ENCODE assay signal across 13 cellular contexts in genomic region chr19:15253076-15253475, GRCh38. TPM values are rescaled to one million over a fixed set of nuclear protein-coding genes. Genes with fewer than 3 reads are reported as not detected.
DNase-seq lines count a peak whose midpoint lies in the region; ATAC-seq and TF ChIP-seq lines count a peak whose summit lies in the region.
"Had no signal": no experiment of that assay in that cellular context is flagged by ENCODE, and none has a peak within 500 bp of the region (broad histone marks: within the 10 kb centered on the region; RNA-seq: fewer than 3 reads in every experiment).

No MANE protein-coding gene starts in this region.

- H3K4me2 ChIP-seq in GM23248 (ENCODE audit: unreplicated experiment): no peak overlapping the region

- H3K27me3 ChIP-seq in GM23248 (replicated peaks; ENCODE audit: insufficient read depth) (no peaks in the 10 kb centered on the region), stomach smooth muscle (ENCODE audit: control insufficient read depth in 1 of 2, insufficient read depth in 2 of 2, low read length in 2 of 2) (no peaks in the 10 kb centered on the region)
- H3K27me3 ChIP-seq: neural progenitor cell had no signal

- no peaks in the 10 kb centered on the region for H3K27me3 Mint-ChIP-seq in type B pancreatic cell
- H3K27me3 Mint-ChIP-seq: CD4-positive, CD25-positive, alpha-beta regulatory T cell had no signal

- H3K36me3 Mint-ChIP-seq in type B pancreatic cell: peaks cover 13% of the 10 kb centered on the region

- H3K9me3 ChIP-seq in GM23248 (ENCODE audit: low read depth) (no peaks in the 10 kb centered on the region), mesodermal cell (ENCODE audit: control insufficient read depth, low read length) (no peaks in the 10 kb centered on the region), stomach smooth muscle (ENCODE audit: control insufficient read depth in 2 of 2, low read length in 2 of 2) (no peaks in the 10 kb centered on the region)

- H3K36me3 ChIP-seq in GM23248 (ENCODE audit: low read depth) (peaks cover 29% of the 10 kb centered on the region; the same call in 1 of the 2 replicates), mesodermal cell (ENCODE audit: control insufficient read depth, insufficient read depth, low read length) (peaks cover 83% of the 10 kb centered on the region), stomach smooth muscle (ENCODE audit: control insufficient read depth in 2 of 2, insufficient read depth in 2 of 2, low read length in 2 of 2) (peaks cover 65 to 69% of the 10 kb centered on the region in 2 donors)

- DNase-seq in GM23248 (no peak), type B pancreatic cell (ENCODE audit: extremely low spot score, unreplicated experiment) (no peak), HuH-7.5 (ENCODE audit: low spot score) (no peak), GM19238 (ENCODE audit: insufficient read length, low spot score) (no peak)
- DNase-seq: activated naive CD4-positive, alpha-beta T cell; CD4-positive, CD25-positive, alpha-beta regulatory T cell had no signal

- no peaks in the 10 kb centered on the region for H3K9me3 Mint-ChIP-seq in type B pancreatic cell
- H3K9me3 Mint-ChIP-seq: neural progenitor cell had no signal

- no peak overlapping the region for H3K4me3 Mint-ChIP-seq in type B pancreatic cell
- H3K4me3 Mint-ChIP-seq: CD4-positive, CD25-positive, alpha-beta regulatory T cell; neural progenitor cell had no signal

- no peak overlapping the region for H3K4me3 ChIP-seq in GM23248
- no peak overlapping the region for H3K4me3 ChIP-seq in mesodermal cell (ENCODE audit: extremely low read depth, insufficient read depth, low read length, poor library complexity, severe bottlenecking)
- no peak overlapping the region for H3K4me3 ChIP-seq in stomach smooth muscle (ENCODE audit: low read length in 2 of 2)
- H3K4me3 ChIP-seq: neural progenitor cell had no signal

- no peak for ATAC-seq in HG02852 (IDR thresholded peaks at IDR 0.05; ENCODE audit: unreplicated experiment)
- ATAC-seq: left lobe of liver had no signal

- TF ChIP-seq CTCF in type B pancreatic cell (conservative IDR thresholded peaks at IDR 0.05): no peak

- H3K4me1 ChIP-seq in GM23248 (ENCODE audit: insufficient read depth) (peaks cover 41% of the 10 kb centered on the region), mesodermal cell (ENCODE audit: control insufficient read depth, insufficient read depth, low read length, poor library complexity, severe bottlenecking) (peaks cover 36% of the 10 kb centered on the region), stomach smooth muscle (ENCODE audit: control insufficient read depth, insufficient read depth, low read length) (peaks cover 59% of the 10 kb centered on the region)

- in situ Hi-C loops in GM23248 (cut with MboI): loop anchor here (10.0 kb wide), 1 partner anchor 68 kb away; no protein-coding TSS in a partner anchor

- peaks cover 9% of the 10 kb centered on the region for H3K4me1 Mint-ChIP-seq in type B pancreatic cell (ENCODE audit: unreplicated experiment)

- no peak overlapping the region for H2AFZ ChIP-seq in GM23248
- H2AFZ ChIP-seq: neural progenitor cell had no signal

- no peaks in the 10 kb centered on the region for H3K9me2 ChIP-seq in GM23248 (ENCODE audit: insufficient read depth)

- H4K20me1 ChIP-seq in GM23248 (ENCODE audit: insufficient read depth): no peaks in the 10 kb centered on the region

- H3K27ac ChIP-seq in GM23248 (peak overlapping the region; percentile 100), mesodermal cell (ENCODE audit: low read depth, low read length, severe bottlenecking) (peak overlapping the region; percentile 23), stomach smooth muscle (ENCODE audit: low read length) (peak overlapping the region; percentile 46)

- peaks cover 41% of the 10 kb centered on the region for H3F3A ChIP-seq in GM23248 (ENCODE audit: insufficient read depth)

- 80 to 89% methylated on average over 8 of the region's 8 CpGs for WGBS in GM23248 (ENCODE audit: low coverage in 1 of 2, low lambda C conversion rate in 2 of 2, missing lambda C conversion rate in 2 of 2), 2 experiments
- WGBS in mesodermal cell (ENCODE audit: insufficient coverage in 2 of 2), 2 experiments: 95 to 100% methylated on average over 4 of the region's 8 CpGs

- no peak overlapping the region for H3K27ac Mint-ChIP-seq in type B pancreatic cell
- H3K27ac Mint-ChIP-seq: CD4-positive, CD25-positive, alpha-beta regulatory T cell had no signal

- H3K79me2 ChIP-seq in GM23248 (ENCODE audit: insufficient read depth): peaks cover 67% of the 10 kb centered on the region

- H3K9ac ChIP-seq in GM23248 (peak overlapping the region; percentile 95), stomach smooth muscle (ENCODE audit: low read length in 2 of 2) (no peak overlapping the region)
- H3K9ac ChIP-seq: neural progenitor cell had no signal

TF ChIP-seq in PFSK-1, 5 proteins besides CTCF, POLR2A, EP300 and RAD21:
- no peak for TF ChIP-seq SIN3A (IDR thresholded peaks at IDR 0.05; ENCODE audit: borderline replicate concordance, insufficient read depth, low read length)
- peak; percentile 22 for TF ChIP-seq FOXP2 (optimal IDR thresholded peaks at IDR 0.05; ENCODE audit: borderline replicate concordance, extremely low read depth, extremely low read length, insufficient read depth)

RNA-seq across cellular contexts. Expression of gene EPHX3, which starts 20.8 kb away (rescaled TPM):
- not detected in 2 replicates for total RNA-seq in GM23248 (2014; rRNA removed; shearing (Covaris generic))
- not detected in 2 replicates for polyA plus RNA-seq in GM23248 (2016; fragmentation: Nextera tagmentation; extraction: Ambion mirVana)
- 0.21 TPM for polyA plus RNA-seq in PFSK-1 (2012; ENCODE audit: insufficient read length, low read depth)
- polyA plus RNA-seq in mesodermal cell (2013, experiment 1 of 2): 1.00 TPM
- 0.46 TPM for polyA plus RNA-seq in mesodermal cell (2013, experiment 2 of 2)
- 5.1 and 9.4 TPM in 2 replicates for total RNA-seq in type B pancreatic cell (ENCODE audit: low replicate concordance)
- total RNA-seq: M059J had no signal
- polyA plus RNA-seq: CD4-positive, CD25-positive, alpha-beta regulatory T cell had no signal

RNA-seq across cellular contexts. Expression of gene NOTCH3, which starts 52.3 kb away (rescaled TPM):
- 66.1 and 66.9 TPM in 2 replicates for total RNA-seq in GM23248 (2014; rRNA removed; shearing (Covaris generic))
- 15.4 and 16.0 TPM in 2 replicates for polyA plus RNA-seq in GM23248 (2016; fragmentation: Nextera tagmentation; extraction: Ambion mirVana)
- 45.7 TPM for polyA plus RNA-seq in PFSK-1 (2012; ENCODE audit: insufficient read length, low read depth)
- polyA plus RNA-seq in mesodermal cell (2013, experiment 1 of 2): 64.3 TPM
- 53.5 TPM for polyA plus RNA-seq in mesodermal cell (2013, experiment 2 of 2)
- 119 and 139 TPM in 2 replicates for total RNA-seq in type B pancreatic cell (ENCODE audit: low replicate concordance)
- total RNA-seq: CD4-positive, CD25-positive, alpha-beta regulatory T cell had no signal
- polyA plus RNA-seq: CD4-positive, CD25-positive, alpha-beta regulatory T cell had no signal

Comparison
In these comparisons a context has a peak if more than half of its experiments do, and no peak if none do; other contexts are left out.
1. H3K27ac ChIP-seq: peak in every context shown above with its lines; median percentile 100 in GM23248; 46 in stomach smooth muscle; 23 in mesodermal cell.